Comparison of ENCODE assay signal across 11 cellular contexts in the genomic region with DNA sequence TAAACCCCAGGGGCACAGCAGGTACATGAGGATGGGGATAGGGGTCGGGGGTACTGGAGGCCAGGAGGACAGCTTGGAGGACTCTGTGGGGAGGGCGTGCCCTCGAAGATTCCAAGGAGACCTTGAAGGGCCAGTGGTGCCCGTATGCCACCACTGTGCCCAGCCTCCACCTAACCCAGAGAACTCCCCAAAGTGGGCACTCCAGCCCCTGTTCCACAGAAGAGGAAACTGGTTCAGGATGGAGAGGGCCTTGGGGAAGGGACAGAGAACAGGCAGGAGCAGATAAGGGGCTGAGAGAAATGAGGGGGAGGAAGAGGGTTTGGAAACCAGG.
"Had no signal": no experiment of that assay in that cellular context is flagged by ENCODE, and none has a peak within 500 bp of the region (broad histone marks: within the 10 kb centered on the region; RNA-seq: fewer than 3 reads in every experiment).

No MANE protein-coding gene starts in this region.

- DNase-seq: activated T-cell treated with anti-CD3 and anti-CD28 coated beads for 4 hours, esophagus squamous epithelium, hippocampal formation had no signal

- H3K9me3 ChIP-seq: adrenal gland, esophagus squamous epithelium, left lung, neutrophil, uterus had no signal

- H3K36me3 ChIP-seq: adrenal gland, cardiac muscle cell, esophagus squamous epithelium, left lung, neutrophil, uterus had no signal

- H3K4me3 ChIP-seq: cardiac muscle cell, uterus had no signal

- H3K9me3 Mint-ChIP-seq: activated naive CD4-positive, alpha-beta T cell treated with anti-CD3 and anti-CD28 coated beads, Interleukin-2, amount 50 U/mL, for 24 hours; stimulated activated effector memory CD8-positive, alpha-beta T cell treated with anti-CD3 and anti-CD28 coated beads, Interleukin-12 subunit alpha, Interleukin-12 subunit beta, amount 100 ng/mL, for 72 hours had no signal

- H3K27ac Mint-ChIP-seq: activated CD4-positive, alpha-beta T cell treated with anti-CD3 and anti-CD28 coated beads, Interleukin-2, amount 10 ng/mL, durations not matched to agents 7 days and 5 days; activated naive CD4-positive, alpha-beta T cell treated with anti-CD3 and anti-CD28 coated beads, Interleukin-2, amount 50 U/mL, for 24 hours had no signal

- H3K27ac ChIP-seq: cardiac muscle cell, neutrophil, uterus had no signal

- H3K27me3 ChIP-seq: uterus had no signal

- H3K36me3 Mint-ChIP-seq: activated naive CD4-positive, alpha-beta T cell treated with anti-CD3 and anti-CD28 coated beads, Interleukin-2, amount 50 U/mL, for 24 hours had no signal
